Comparison of ENCODE assay signal across 13 cellular contexts in the genomic region with DNA sequence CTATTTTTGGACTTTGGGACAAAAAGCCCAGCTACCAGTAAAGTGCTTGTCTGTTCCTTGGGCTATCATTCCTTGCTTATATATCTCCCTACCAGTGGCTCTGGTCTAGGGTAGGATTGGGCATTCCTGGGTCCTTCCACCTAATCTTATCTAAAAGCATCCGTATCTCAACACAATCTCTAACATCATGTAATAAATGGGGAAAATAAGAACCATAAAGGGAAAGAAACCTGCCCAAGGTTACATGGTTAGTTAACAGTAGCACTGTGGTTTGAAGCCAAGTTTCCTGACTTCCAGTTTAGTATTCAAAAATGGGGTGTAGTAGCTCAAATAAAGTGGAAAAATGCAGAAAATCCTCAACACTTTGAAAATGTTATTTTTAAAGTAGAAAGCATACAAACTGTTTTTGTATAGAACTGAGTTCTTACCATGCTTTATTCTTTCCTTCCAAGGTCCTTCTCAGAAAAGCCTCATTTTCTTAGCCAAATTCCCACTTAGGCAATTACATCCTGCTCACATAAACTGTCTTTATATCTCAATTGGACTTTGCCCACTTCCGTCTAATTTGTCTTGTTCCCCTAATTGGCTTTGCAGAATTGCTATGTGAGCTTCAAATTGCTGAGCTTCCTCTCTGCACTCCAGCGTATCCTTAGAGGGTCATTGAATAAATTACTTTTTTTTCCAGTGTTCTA.
DNase-seq lines count a peak whose midpoint lies in the region; TF ChIP-seq lines count a peak whose summit lies in the region.
"Had no signal": no experiment of that assay in that cellular context is flagged by ENCODE, and none has a peak within 500 bp of the region (broad histone marks: within the 10 kb centered on the region; RNA-seq: fewer than 3 reads in every experiment).

No MANE protein-coding gene starts in this region.

- no peaks in the 10 kb centered on the region for H3K27me3 Mint-ChIP-seq in nephron progenitor cell (ENCODE audit: low read depth, poor library complexity)
- no peaks in the 10 kb centered on the region for H3K27me3 Mint-ChIP-seq in activated CD4-positive, alpha-beta T cell treated with anti-CD3 and anti-CD28 coated beads, Interleukin-2, amount 10 ng/mL, durations not matched to agents 7 days and 5 days

- peak; percentile 29 for DNase-seq in SKM-1 treated with dmso at 0.1 percent for 144 hours (lab: John Stamatoyannopoulos, UW; ENCODE audit: unreplicated experiment)
- DNase-seq in SKM-1 (lab: John Stamatoyannopoulos, UW; ENCODE audit: unreplicated experiment), result no peak
- DNase-seq in NCI-H1436 treated with DMSO at 0.1 percent for 48 hours (lab: John Stamatoyannopoulos, UW), result peak; percentile 82
- DNase-seq in SK-N-MC (ENCODE audit: low read depth, low spot score), result no peak
- no peak for DNase-seq in smooth muscle cell (lab: John Stamatoyannopoulos, UW; ENCODE audit: unreplicated experiment)
- no peak for DNase-seq in nephron progenitor cell
- DNase-seq in activated CD4-positive, alpha-beta T cell treated with anti-CD3 and anti-CD28 coated beads, Interleukin-2, amount 10 ng/mL, durations not matched to agents 7 days and 5 days, result no peak
- no peak for DNase-seq in stimulated activated CD4-positive, alpha-beta T cell treated with anti-CD3 and anti-CD28 coated beads, Interleukin-4, amount 100 ng/mL, for 24 hours
- DNase-seq: MM.1S, NCI-H187 treated with DMSO at 0.1 percent for 48 hours, SHP77 treated with DMSO at 0.1 percent for 48 hours had no signal

- H3K27ac Mint-ChIP-seq in nephron progenitor cell, result no peak overlapping the region
- no peak overlapping the region for H3K27ac Mint-ChIP-seq in activated CD4-positive, alpha-beta T cell treated with anti-CD3 and anti-CD28 coated beads, Interleukin-2, amount 10 ng/mL, durations not matched to agents 7 days and 5 days
- H3K27ac Mint-ChIP-seq: HFFc6 had no signal

- peaks cover 6% of the 10 kb centered on the region for H3F3A ChIP-seq in smooth muscle cell (ENCODE audit: low read depth)

- no peaks in the 10 kb centered on the region for H3K36me3 ChIP-seq in SK-N-MC (ENCODE audit: insufficient read depth, low read length)
- H3K36me3 ChIP-seq in smooth muscle cell (ENCODE audit: low read depth), result peaks cover 3% of the 10 kb centered on the region

- TF ChIP-seq CTCF in smooth muscle cell (IDR thresholded peaks at IDR 0.05; ENCODE audit: borderline replicate concordance, insufficient read depth, poor library complexity, severe bottlenecking) (no peak), nephron progenitor cell (IDR thresholded peaks at IDR 0.05) (no peak)

- H3K4me3 ChIP-seq in SK-N-MC, result peak overlapping the region; percentile 16; the same call in 1 of the 2 replicates
- H3K4me3 ChIP-seq in smooth muscle cell, result no peak overlapping the region

- peak overlapping the region; percentile 52 for H3K27ac ChIP-seq in SK-N-MC
- peak overlapping the region; percentile 43 for H3K27ac ChIP-seq in smooth muscle cell (ENCODE audit: low read depth)
- H3K27ac ChIP-seq: C4-2B had no signal

- H3K4me1 ChIP-seq in smooth muscle cell (ENCODE audit: low read depth), result peaks cover 10% of the 10 kb centered on the region

- CTCF ChIA-PET in activated CD4-positive, alpha-beta T cell treated with anti-CD3 and anti-CD28 coated beads, Interleukin-2, amount 10 ng/mL, durations not matched to agents 7 days and 5 days (lab: Charles Lee), result interaction anchor here (1.1 to 1.4 kb wide), 2 partner anchors 9 to 28 kb away, joined by 3 read pairs; no protein-coding TSS in a partner anchor

- peaks cover 2% of the 10 kb centered on the region; the same call in 1 of the 2 replicates for H3K9me3 ChIP-seq in SK-N-MC (ENCODE audit: low read depth, low read length)
- H3K9me3 ChIP-seq in smooth muscle cell (replicated peaks; ENCODE audit: low read depth), result no peaks in the 10 kb centered on the region

- no peak overlapping the region for H3K4me3 Mint-ChIP-seq in nephron progenitor cell
- no peak overlapping the region for H3K4me3 Mint-ChIP-seq in activated CD4-positive, alpha-beta T cell treated with anti-CD3 and anti-CD28 coated beads, Interleukin-2, amount 10 ng/mL, durations not matched to agents 7 days and 5 days
- H3K4me3 Mint-ChIP-seq: HFFc6 had no signal

- H3K4me1 Mint-ChIP-seq in nephron progenitor cell, result no peaks in the 10 kb centered on the region
- H3K4me1 Mint-ChIP-seq in activated CD4-positive, alpha-beta T cell treated with anti-CD3 and anti-CD28 coated beads, Interleukin-2, amount 10 ng/mL, durations not matched to agents 7 days and 5 days, result no peaks in the 10 kb centered on the region

- H3K9ac ChIP-seq in SK-N-MC (ENCODE audit: insufficient read length), result no peak overlapping the region
- H3K9ac ChIP-seq in smooth muscle cell (ENCODE audit: low read depth), result no peak overlapping the region

- WGBS in smooth muscle cell (ENCODE audit: low lambda C conversion rate), result 72% methylated on average over 3 of the region's 3 CpGs

- no peaks in the 10 kb centered on the region for H3K79me2 ChIP-seq in smooth muscle cell (ENCODE audit: low read depth)

- no peaks in the 10 kb centered on the region for H3K36me3 Mint-ChIP-seq in nephron progenitor cell (ENCODE audit: low read depth)
- no peaks in the 10 kb centered on the region for H3K36me3 Mint-ChIP-seq in activated CD4-positive, alpha-beta T cell treated with anti-CD3 and anti-CD28 coated beads, Interleukin-2, amount 10 ng/mL, durations not matched to agents 7 days and 5 days (ENCODE audit: low read depth)

- H3K9me3 Mint-ChIP-seq in nephron progenitor cell, result peaks cover 9% of the 10 kb centered on the region
- no peaks in the 10 kb centered on the region for H3K9me3 Mint-ChIP-seq in activated CD4-positive, alpha-beta T cell treated with anti-CD3 and anti-CD28 coated beads, Interleukin-2, amount 10 ng/mL, durations not matched to agents 7 days and 5 days

- no peaks in the 10 kb centered on the region for H4K20me1 ChIP-seq in smooth muscle cell (ENCODE audit: low read depth)

- H3K4me2 ChIP-seq in smooth muscle cell, result peak overlapping the region; percentile 60

- POLR2A ChIA-PET in activated CD4-positive, alpha-beta T cell treated with anti-CD3 and anti-CD28 coated beads, Interleukin-2, amount 10 ng/mL, durations not matched to agents 7 days and 5 days (lab: Charles Lee), result no interaction called here

- peak overlapping the region; percentile 24 for H2AFZ ChIP-seq in smooth muscle cell (ENCODE audit: low read depth)

- H3K27me3 ChIP-seq in smooth muscle cell (ENCODE audit: low read depth), result no peaks in the 10 kb centered on the region

Comparison
In these comparisons a context has a peak if more than half of its experiments do, and no peak if none do; other contexts are left out.
1. DNase-seq: peak in SKM-1 treated with dmso at 0.1 percent for 144 hours (single experiment) and NCI-H1436 treated with DMSO at 0.1 percent for 48 hours (single experiment); none in SKM-1 (single experiment), SK-N-MC (single experiment), smooth muscle cell (single experiment), nephron progenitor cell (single experiment), activated CD4-positive, alpha-beta T cell treated with anti-CD3 and anti-CD28 coated beads, Interleukin-2, amount 10 ng/mL, durations not matched to agents 7 days and 5 days (single experiment) and stimulated activated CD4-positive, alpha-beta T cell treated with anti-CD3 and anti-CD28 coated beads, Interleukin-4, amount 100 ng/mL, for 24 hours (single experiment).